ENCODE assay signal across 15 cellular contexts in the genomic region with DNA sequence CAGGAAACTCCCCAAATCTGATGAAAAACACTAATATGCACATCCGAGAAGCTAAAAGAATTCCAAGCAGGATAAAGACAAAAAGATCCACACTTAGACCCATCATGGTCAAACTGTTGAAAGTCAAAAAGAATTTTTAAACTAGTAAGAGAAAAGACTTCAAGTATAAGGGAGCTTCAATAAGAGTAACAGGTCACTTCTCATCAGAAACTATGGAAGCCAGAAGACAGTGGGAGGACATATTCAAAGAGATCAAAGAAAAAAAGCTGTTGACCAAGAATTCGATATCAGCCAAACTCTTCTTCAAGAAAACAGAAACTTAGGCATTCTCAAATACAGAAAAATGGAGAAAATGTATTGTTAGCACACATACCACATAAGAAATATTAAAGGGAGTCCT. TPM values are rescaled to one million over a fixed set of nuclear protein-coding genes. Genes with fewer than 3 reads are reported as not detected.
A peak's percentile ranks its signal among the peaks of the same experiment; 100 is the strongest.
DNase-seq lines count a peak whose midpoint lies in the region; ATAC-seq and TF ChIP-seq lines count a peak whose summit lies in the region.
"Had no signal": no experiment of that assay in that cellular context is flagged by ENCODE, and none has a peak within 500 bp of the region (broad histone marks: within the 10 kb centered on the region; RNA-seq: fewer than 3 reads in every experiment).

No MANE protein-coding gene starts in this region.

- TF ChIP-seq CTCF in fibroblast of pulmonary artery (IDR thresholded peaks at IDR 0.05; ENCODE audit: low read length, missing control alignments), result no peak

- H3K4me3 ChIP-seq in fibroblast of pulmonary artery (replicated peaks; ENCODE audit: low read depth, low read length), result no peak overlapping the region
- H3K4me3 ChIP-seq: ascending aorta, Peyer's patch, psoas muscle, stomach had no signal

- DNase-seq in DMS114 treated with DMSO at 0.1 percent for 48 hours (lab: John Stamatoyannopoulos, UW; ENCODE audit: unreplicated experiment) (peak; percentile 4), HEK293T (ENCODE audit: extremely low spot score) (no peak), RPMI7951 (ENCODE audit: low read depth) (peak; percentile 24), fibroblast of pulmonary artery (ENCODE audit: low read depth) (peak; percentile 36), AG08395 (ENCODE audit: low spot score) (no peak)
- DNase-seq: activated T-cell treated with anti-CD3 and anti-CD28 coated beads, Interleukin-2, amount 50 U/mL, for 1 hour; endodermal cell; NCI-H146; Peyer's patch; psoas muscle; stimulated activated CD4-positive, alpha-beta T cell treated with anti-CD3 and anti-CD28 coated beads, Interleukin-4, amount 100 ng/mL, for 24 hours; stomach had no signal

- no peak for ATAC-seq in GM21723 (IDR thresholded peaks at IDR 0.05; ENCODE audit: unreplicated experiment)
- no peak for ATAC-seq in HG02623 (IDR thresholded peaks at IDR 0.05; ENCODE audit: unreplicated experiment)
- ATAC-seq: psoas muscle had no signal

- POLR2A ChIA-PET in HEK293T (lab: Yijun Ruan, JAX), result no interaction called here

- CTCF ChIA-PET in HEK293T (lab: Yijun Ruan, JAX), result no interaction called here

TF ChIP-seq in HEK293T, 16 proteins besides CTCF, POLR2A, EP300 and RAD21:
- TF ChIP-seq HDGF (IDR thresholded peaks at IDR 0.05; ENCODE audit: borderline replicate concordance), result no peak
- peak; percentile 83 for TF ChIP-seq LEF1 (IDR thresholded peaks at IDR 0.05; ENCODE audit: borderline replicate concordance)
- TF ChIP-seq TARDBP (IDR thresholded peaks at IDR 0.05), result no peak
- TF ChIP-seq CTBP1 (IDR thresholded peaks at IDR 0.05; ENCODE audit: borderline replicate concordance), result no peak
- TF ChIP-seq ELF4 (IDR thresholded peaks at IDR 0.05), result no peak
- no peak for TF ChIP-seq BHLHE40 (IDR thresholded peaks at IDR 0.05; ENCODE audit: borderline replicate concordance)
- no peak for TF ChIP-seq L3MBTL2 (conservative IDR thresholded peaks at IDR 0.05)
- no peak for TF ChIP-seq SP1 (IDR thresholded peaks at IDR 0.05)

RNA-seq across cellular contexts. Expression of a gene that starts 50.4 kb away (rescaled TPM):
- 10.3 and 10.5 TPM in 2 replicates for total RNA-seq in RPMI7951 (2014; rRNA removed; shearing (Covaris generic))

Comparison
In these comparisons a context has a peak if more than half of its experiments do, and no peak if none do; other contexts are left out.
1. DNase-seq: peak in DMS114 treated with DMSO at 0.1 percent for 48 hours (single experiment), RPMI7951 (single experiment) and fibroblast of pulmonary artery (single experiment); none in HEK293T (single experiment) and AG08395 (single experiment).